ENCODE assay signal across 9 cellular contexts in genomic region chr1:156128749-156129682, GRCh38. TPM values are rescaled to one million over a fixed set of nuclear protein-coding genes. Genes with fewer than 3 reads are reported as not detected.
A peak's percentile ranks its signal among the peaks of the same experiment; 100 is the strongest.
DNase-seq lines count a peak whose midpoint lies in the region; ATAC-seq and TF ChIP-seq lines count a peak whose summit lies in the region.
"Had no signal": no experiment of that assay in that cellular context is flagged by ENCODE, and none has a peak within 500 bp of the region (broad histone marks: within the 10 kb centered on the region; RNA-seq: fewer than 3 reads in every experiment).

No MANE protein-coding gene starts in this region.

- no peaks in the 10 kb centered on the region for H3K27me3 ChIP-seq in left ventricle myocardium inferior (ENCODE audit: low read depth)

- ATAC-seq in GM18873 (IDR thresholded peaks at IDR 0.05; ENCODE audit: low FRiP score, unreplicated experiment) = no peak
- ATAC-seq in GM19395 (IDR thresholded peaks at IDR 0.05; ENCODE audit: unreplicated experiment) = no peak
- no peak for ATAC-seq in GM19397 (IDR thresholded peaks at IDR 0.05; ENCODE audit: unreplicated experiment)
- ATAC-seq in HG03039 (IDR thresholded peaks at IDR 0.05; ENCODE audit: unreplicated experiment) = no peak

- H3K27me3 Mint-ChIP-seq in HFFc6 (ENCODE audit: insufficient read depth) = peaks cover 93% of the 10 kb centered on the region
- H3K27me3 Mint-ChIP-seq in activated naive CD8-positive, alpha-beta T cell = no peaks in the 10 kb centered on the region

- H3K9me3 Mint-ChIP-seq in HFFc6 = peaks cover 21% of the 10 kb centered on the region; the same call in 1 of the 2 replicates
- no peaks in the 10 kb centered on the region for H3K9me3 Mint-ChIP-seq in activated naive CD8-positive, alpha-beta T cell (ENCODE audit: low read depth)

- peak overlapping the region; percentile 97 for H3K27ac ChIP-seq in left ventricle myocardium inferior (replicated peaks)
- H3K27ac ChIP-seq in skin epidermis = peak overlapping the region; percentile 59 to 100 (median 96)
- H3K27ac ChIP-seq: neutrophil had no signal

- peak overlapping the region; percentile 50 for H3K4me3 ChIP-seq in left ventricle myocardium inferior
- H3K4me3 ChIP-seq in skin epidermis = peak overlapping the region in 2 of 7 experiments; percentile 5 to 11

- peaks cover 83% of the 10 kb centered on the region for H3K4me1 ChIP-seq in left ventricle myocardium inferior

- intact Hi-C loops in left ventricle myocardium inferior (cut with micrococcal nuclease) = no loop called here

- peaks cover 36% of the 10 kb centered on the region for H3K36me3 ChIP-seq in left ventricle myocardium inferior
- H3K36me3 ChIP-seq: neutrophil had no signal

- H3K4me1 Mint-ChIP-seq in HFFc6 (ENCODE audit: low read depth) = peaks cover 67% of the 10 kb centered on the region
- H3K4me1 Mint-ChIP-seq in activated naive CD8-positive, alpha-beta T cell (ENCODE audit: low read depth) = peaks cover 56% of the 10 kb centered on the region

- DNase-seq in HFFc6 (peak; percentile 38), left ventricle myocardium inferior (peak; percentile 52)

- H3K9me3 ChIP-seq in left ventricle myocardium inferior (replicated peaks) = no peaks in the 10 kb centered on the region
- H3K9me3 ChIP-seq: neutrophil had no signal

- H3K27ac Mint-ChIP-seq in HFFc6 = peak overlapping the region; percentile 98
- H3K27ac Mint-ChIP-seq in activated naive CD8-positive, alpha-beta T cell = no peak overlapping the region

- TF ChIP-seq CTCF in HFFc6 (IDR thresholded peaks at IDR 0.05) (no peak), left ventricle myocardium inferior (IDR thresholded peaks at IDR 0.05; ENCODE audit: borderline replicate concordance) (no peak)

- H3K36me3 Mint-ChIP-seq in HFFc6 (ENCODE audit: low read depth) = peaks cover 50% of the 10 kb centered on the region
- no peaks in the 10 kb centered on the region for H3K36me3 Mint-ChIP-seq in activated naive CD8-positive, alpha-beta T cell

- peak overlapping the region; percentile 86 for H3K4me3 Mint-ChIP-seq in HFFc6
- H3K4me3 Mint-ChIP-seq in activated naive CD8-positive, alpha-beta T cell = peak overlapping the region; percentile 52

RNA-seq across cellular contexts. Expression of gene LMNA, which starts 14.5 kb away (rescaled TPM):
- 1,000 to 10,000 TPM; 1,238 to 1,664 (median 1,535) TPM for total RNA-seq in HFFc6 (2021; fragmentation: NEBNext Ultra II Directional; extraction: Animal tissue kit (Norgen Biotek cat#: 25700))
- total RNA-seq in left ventricle myocardium inferior = 236 TPM

RNA-seq across cellular contexts. Expression of gene SEMA4A, which starts 24.4 kb away (rescaled TPM):
- 1 to 10 TPM in 2 of 6 experiments, under 1 TPM in 4; 0.71 to 1.1 (median 0.83) TPM for total RNA-seq in HFFc6 (2021; fragmentation: NEBNext Ultra II Directional; extraction: Animal tissue kit (Norgen Biotek cat#: 25700))
- total RNA-seq in left ventricle myocardium inferior = 1.0 TPM

RNA-seq across cellular contexts. Expression of gene MEX3A, which starts 46.8 kb away (rescaled TPM):
- 1 to 10 TPM; 1.4 to 3.1 (median 2.2) TPM for total RNA-seq in HFFc6 (2021; fragmentation: NEBNext Ultra II Directional; extraction: Animal tissue kit (Norgen Biotek cat#: 25700))
- 0.16 TPM for total RNA-seq in left ventricle myocardium inferior
